1 cellular context compared by ENCODE assay signal in the genomic region with DNA sequence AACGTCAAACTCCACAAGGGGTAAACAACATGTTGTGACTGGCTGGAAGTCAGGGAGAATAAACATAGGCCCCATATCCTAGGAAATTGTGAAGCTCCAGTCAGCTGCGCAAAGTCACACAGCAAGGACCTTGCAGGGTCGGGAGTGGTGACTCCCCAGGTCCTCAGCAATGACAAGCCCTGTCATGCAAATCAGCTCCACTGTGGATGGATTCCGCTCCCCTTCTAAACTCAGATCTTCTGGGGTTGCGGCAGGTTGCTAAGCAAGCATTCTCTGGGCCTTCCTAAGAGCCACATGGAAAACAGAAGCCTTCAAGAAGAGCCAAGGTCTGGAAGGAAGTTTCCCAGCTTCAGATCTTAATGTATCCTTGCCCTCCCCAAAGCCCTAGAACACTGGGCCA.
TF ChIP-seq lines count a peak whose summit lies in the region.

No MANE protein-coding gene starts in this region.

TF ChIP-seq in GM23338, 12 proteins besides CTCF, POLR2A, EP300 and RAD21 (continued from another document):
- TF ChIP-seq, protein P1, sequence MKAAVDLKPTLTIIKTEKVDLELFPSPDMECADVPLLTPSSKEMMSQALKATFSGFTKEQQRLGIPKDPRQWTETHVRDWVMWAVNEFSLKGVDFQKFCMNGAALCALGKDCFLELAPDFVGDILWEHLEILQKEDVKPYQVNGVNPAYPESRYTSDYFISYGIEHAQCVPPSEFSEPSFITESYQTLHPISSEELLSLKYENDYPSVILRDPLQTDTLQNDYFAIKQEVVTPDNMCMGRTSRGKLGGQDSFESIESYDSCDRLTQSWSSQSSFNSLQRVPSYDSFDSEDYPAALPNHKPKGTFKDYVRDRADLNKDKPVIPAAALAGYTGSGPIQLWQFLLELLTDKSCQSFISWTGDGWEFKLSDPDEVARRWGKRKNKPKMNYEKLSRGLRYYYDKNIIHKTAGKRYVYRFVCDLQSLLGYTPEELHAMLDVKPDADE (IDR thresholded peaks at IDR 0.05), result no peak
